ENCODE assay signal across 1 cellular context in the genomic region with DNA sequence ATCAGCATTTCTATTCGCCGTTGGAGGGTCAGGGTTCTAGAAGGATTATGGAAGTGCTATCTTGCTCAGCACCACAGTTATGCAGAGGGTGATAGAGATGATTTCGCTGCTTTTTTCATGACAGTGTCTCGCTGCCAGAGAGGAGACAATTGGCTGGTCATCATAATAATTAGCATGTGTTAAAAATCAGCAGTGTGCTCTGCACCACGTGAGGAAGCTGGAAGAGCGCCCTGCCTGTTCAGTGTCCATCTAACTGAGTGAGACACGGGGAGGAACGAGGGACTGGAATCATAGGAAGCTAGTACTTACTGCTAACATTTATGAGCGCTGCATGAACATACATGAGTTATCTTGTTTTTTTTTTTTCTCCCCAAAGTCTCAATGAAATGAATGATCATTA.
TF ChIP-seq lines count a peak whose summit lies in the region.

No MANE protein-coding gene starts in this region.

TF ChIP-seq in SK-N-SH treated with all-trans-retinoic acid at 6 μM for 48 hours, 23 proteins besides CTCF, POLR2A, EP300 and RAD21 (continued from another document):
- TF ChIP-seq, protein P1, sequence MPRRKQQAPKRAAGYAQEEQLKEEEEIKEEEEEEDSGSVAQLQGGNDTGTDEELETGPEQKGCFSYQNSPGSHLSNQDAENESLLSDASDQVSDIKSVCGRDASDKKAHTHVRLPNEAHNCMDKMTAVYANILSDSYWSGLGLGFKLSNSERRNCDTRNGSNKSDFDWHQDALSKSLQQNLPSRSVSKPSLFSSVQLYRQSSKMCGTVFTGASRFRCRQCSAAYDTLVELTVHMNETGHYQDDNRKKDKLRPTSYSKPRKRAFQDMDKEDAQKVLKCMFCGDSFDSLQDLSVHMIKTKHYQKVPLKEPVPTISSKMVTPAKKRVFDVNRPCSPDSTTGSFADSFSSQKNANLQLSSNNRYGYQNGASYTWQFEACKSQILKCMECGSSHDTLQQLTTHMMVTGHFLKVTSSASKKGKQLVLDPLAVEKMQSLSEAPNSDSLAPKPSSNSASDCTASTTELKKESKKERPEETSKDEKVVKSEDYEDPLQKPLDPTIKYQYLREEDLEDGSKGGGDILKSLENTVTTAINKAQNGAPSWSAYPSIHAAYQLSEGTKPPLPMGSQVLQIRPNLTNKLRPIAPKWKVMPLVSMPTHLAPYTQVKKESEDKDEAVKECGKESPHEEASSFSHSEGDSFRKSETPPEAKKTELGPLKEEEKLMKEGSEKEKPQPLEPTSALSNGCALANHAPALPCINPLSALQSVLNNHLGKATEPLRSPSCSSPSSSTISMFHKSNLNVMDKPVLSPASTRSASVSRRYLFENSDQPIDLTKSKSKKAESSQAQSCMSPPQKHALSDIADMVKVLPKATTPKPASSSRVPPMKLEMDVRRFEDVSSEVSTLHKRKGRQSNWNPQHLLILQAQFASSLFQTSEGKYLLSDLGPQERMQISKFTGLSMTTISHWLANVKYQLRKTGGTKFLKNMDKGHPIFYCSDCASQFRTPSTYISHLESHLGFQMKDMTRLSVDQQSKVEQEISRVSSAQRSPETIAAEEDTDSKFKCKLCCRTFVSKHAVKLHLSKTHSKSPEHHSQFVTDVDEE (CRISPR knock-in tag; IDR thresholded peaks at IDR 0.05) = no peak
